Comparison of ENCODE assay signal across 8 cellular contexts in the genomic region with DNA sequence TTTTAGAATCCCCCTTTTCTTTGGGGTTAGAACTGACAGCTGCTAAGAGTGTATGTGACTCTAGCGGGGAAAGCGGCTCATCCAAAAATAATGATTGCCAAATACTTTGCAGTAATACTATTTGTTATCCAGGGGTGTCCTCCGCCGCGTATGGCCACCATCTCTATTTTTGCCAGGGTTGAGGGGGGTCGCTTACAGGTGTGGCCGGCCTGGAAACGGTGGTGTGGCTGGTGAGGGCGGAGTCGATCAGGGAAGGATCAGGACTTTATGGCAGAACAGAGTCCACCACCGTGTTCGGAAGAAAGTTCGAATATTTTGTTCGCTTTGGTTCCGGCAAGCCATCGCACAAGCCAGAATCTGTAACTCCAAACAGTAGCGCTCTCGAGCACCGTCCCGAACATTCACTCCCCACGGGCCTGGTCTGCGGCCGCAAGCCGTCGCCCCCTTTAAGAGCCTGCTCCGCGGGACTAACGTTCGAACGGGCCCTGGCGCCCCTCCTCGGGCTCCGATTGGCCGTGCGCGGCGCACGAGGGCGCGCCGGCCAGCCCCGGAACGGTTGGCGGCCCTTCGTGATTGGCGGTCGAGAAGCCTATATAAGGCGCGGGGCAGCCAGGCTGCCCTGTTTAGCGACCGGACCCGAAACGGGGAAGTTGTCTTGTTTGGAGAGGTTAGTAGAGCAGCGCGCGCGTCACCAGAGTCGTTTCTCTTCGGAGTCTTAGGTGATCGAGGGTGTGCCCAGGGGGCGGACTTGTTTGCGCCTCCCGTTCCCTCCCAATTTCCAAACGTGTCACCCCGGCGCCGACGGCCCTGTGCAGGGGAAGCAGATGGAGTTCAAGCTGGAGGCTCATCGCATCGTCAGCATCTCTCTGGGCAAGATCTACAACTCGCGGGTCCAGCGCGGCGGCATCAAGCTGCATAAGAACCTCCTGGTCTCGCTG. TPM values are rescaled to one million over a fixed set of nuclear protein-coding genes. Genes with fewer than 3 reads are reported as not detected.
DNase-seq lines count a peak whose midpoint lies in the region; ATAC-seq and TF ChIP-seq lines count a peak whose summit lies in the region.

Gene IER5 (plus strand): TSS at position 622 of the 938 bp plus-strand sequence. CDS start 203 bp downstream, at position 825.

- peak; percentile 95 for DNase-seq in AG08396 (ENCODE audit: low spot score)
- peak; percentile 97 for DNase-seq in NCI-H2227 treated with DMSO at 0.1 percent for 48 hours (lab: John Stamatoyannopoulos, UW)
- peak; percentile 85 for DNase-seq in WERI-Rb-1
- peak; percentile 96 to 98 for DNase-seq in breast epithelium (ENCODE audit: low spot score in 2 of 2)

- peaks cover 0 to 9% of the 10 kb centered on the region in 2 donors for H3K4me1 ChIP-seq in breast epithelium

- H3K27me3 ChIP-seq in WERI-Rb-1 (ENCODE audit: insufficient read depth, low read depth, severe bottlenecking) (no peaks in the 10 kb centered on the region), breast epithelium (no peaks in the 10 kb centered on the region)

- no peak for TF ChIP-seq CTCF in WERI-Rb-1 (IDR thresholded peaks at IDR 0.05; ENCODE audit: low read depth, low read length)
- no peak for TF ChIP-seq CTCF in breast epithelium (IDR thresholded peaks at IDR 0.05)

- H3K4me3 ChIP-seq in WERI-Rb-1 (ENCODE audit: low read depth, low read length) (peak within 1 kb of the TSS; percentile 60), breast epithelium (peak within 1 kb of the TSS; percentile 85 to 87 (median 86)), iPS-18c (ENCODE audit: insufficient read depth, low read depth, low read length) (peak within 1 kb of the TSS; percentile 80), skin epidermis (peak within 1 kb of the TSS; percentile 72 to 93 (median 82))

- H3K9me3 ChIP-seq in WERI-Rb-1 (ENCODE audit: severe bottlenecking) (no peaks in the 10 kb centered on the region), breast epithelium (no peaks in the 10 kb centered on the region), iPS-18c (ENCODE audit: control insufficient read depth, insufficient read depth, low read length) (peaks cover 3% of the 10 kb centered on the region)

- intact Hi-C loops in breast epithelium (cut with DNase I; ENCODE audit: low total_unique reads), result loop anchor here (2.0 to 10.0 kb wide), 2 partner anchors 54 kb away; partner anchors contain the start of gene MR1

- in situ Hi-C loops in GM18951 (cut with MboI; ENCODE audit: low sequenced_read_pairs, unreplicated experiment), result no loop called here

- TF ChIP-seq POLR2A in GM18951 (IDR thresholded peaks at IDR 0.05; ENCODE audit: extremely low read depth, insufficient read depth, insufficient read length), result peak; percentile 100
- TF ChIP-seq POLR2A in breast epithelium (IDR thresholded peaks at IDR 0.05), result peak; percentile 99

- H3K27ac ChIP-seq in WERI-Rb-1 (peak within 1 kb of the TSS; percentile 42; the same call in 1 of the 2 replicates), breast epithelium (peak within 1 kb of the TSS; percentile 92 to 96), skin epidermis (peak within 1 kb of the TSS; percentile 81 to 99 (median 93))

- peaks cover 31% of the 10 kb centered on the region for H3K36me3 ChIP-seq in WERI-Rb-1
- no peaks in the 10 kb centered on the region for H3K36me3 ChIP-seq in breast epithelium

- ATAC-seq in HG03175 (IDR thresholded peaks at IDR 0.05; ENCODE audit: unreplicated experiment), result peak; percentile 75

RNA-seq across cellular contexts. Expression of gene IER5, which starts in this region (rescaled TPM):
- 10 to 100 TPM in 2 of 3 donors, 1 to 10 TPM in 1; 6.9 to 19.7 (median 18.1) TPM for total RNA-seq in breast epithelium

Comparison
In these comparisons a context has a peak if more than half of its experiments do, and no peak if none do; other contexts are left out.
1. Peak in every context shown above with its lines: DNase-seq, ATAC-seq, H3K4me3 ChIP-seq and H3K27ac ChIP-seq.
2. H3K27ac ChIP-seq: peak in every context shown above with its lines; median percentile 94 in breast epithelium; 93 in skin epidermis; 42 in WERI-Rb-1.